Comparison of ENCODE assay signal across 24 cellular contexts in the genomic region with DNA sequence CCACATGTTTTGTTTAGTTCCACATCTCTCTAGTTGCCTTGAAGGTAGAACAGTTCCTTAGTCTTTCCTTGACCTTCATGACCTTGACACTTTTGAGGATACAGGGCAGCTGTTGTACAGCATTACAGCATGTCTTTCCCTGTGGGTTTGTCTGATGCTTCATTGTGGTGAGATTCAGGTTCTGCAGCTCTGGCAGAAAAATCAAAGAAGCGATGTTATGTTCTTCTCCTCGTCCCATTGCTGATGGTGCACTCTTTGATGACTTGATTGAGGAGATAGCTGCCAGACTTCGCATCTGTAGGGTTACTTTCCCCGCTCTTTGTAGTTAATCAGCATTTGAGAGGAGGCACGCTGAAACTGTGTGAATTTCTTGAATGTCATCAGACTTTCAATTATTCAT. TPM values are rescaled to one million over a fixed set of nuclear protein-coding genes. Genes with fewer than 3 reads are reported as not detected.
A peak's percentile ranks its signal among the peaks of the same experiment; 100 is the strongest.
DNase-seq lines count a peak whose midpoint lies in the region; ATAC-seq and TF ChIP-seq lines count a peak whose summit lies in the region.
"Had no signal": no experiment of that assay in that cellular context is flagged by ENCODE, and none has a peak within 500 bp of the region (broad histone marks: within the 10 kb centered on the region; RNA-seq: fewer than 3 reads in every experiment).

No MANE protein-coding gene starts in this region.

- H3K4me3 Mint-ChIP-seq in CD4-positive, alpha-beta T cell = no peak overlapping the region
- H3K4me3 Mint-ChIP-seq in WTC11 = no peak overlapping the region
- H3K4me3 Mint-ChIP-seq: CD8-positive, alpha-beta T cell had no signal

- H3K9me3 Mint-ChIP-seq in CD4-positive, alpha-beta T cell = peaks cover 4% of the 10 kb centered on the region
- H3K9me3 Mint-ChIP-seq in WTC11 = peaks cover 31% of the 10 kb centered on the region

- TF ChIP-seq CTCF in CD4-positive, alpha-beta T cell (IDR thresholded peaks at IDR 0.05) = no peak
- TF ChIP-seq CTCF in DND-41 (IDR thresholded peaks at IDR 0.05; ENCODE audit: borderline replicate concordance, extremely low read depth, low read length, poor library complexity, severe bottlenecking) = no peak
- TF ChIP-seq CTCF in WTC11 (IDR thresholded peaks at IDR 0.05) = no peak
- TF ChIP-seq CTCF in neutrophil (IDR thresholded peaks at IDR 0.05) = no peak

- H3K4me3 ChIP-seq in DND-41 (ENCODE audit: low read depth in 1 of 2, low read length in 2 of 2) (no peak overlapping the region), neutrophil (ENCODE audit: low read depth in 1 of 2, low read length in 1 of 2) (no peak overlapping the region), right cardiac atrium (ENCODE audit: low read length) (no peak overlapping the region)
- H3K4me3 ChIP-seq: SK-N-MC had no signal

- H3K27me3 ChIP-seq in CD4-positive, alpha-beta T cell (ENCODE audit: control insufficient read depth, insufficient read depth, low read length) = no peaks in the 10 kb centered on the region
- no peaks in the 10 kb centered on the region for H3K27me3 ChIP-seq in DND-41 (ENCODE audit: insufficient read depth, low read length, poor library complexity)
- no peaks in the 10 kb centered on the region for H3K27me3 ChIP-seq in neutrophil
- no peaks in the 10 kb centered on the region for H3K27me3 ChIP-seq in right cardiac atrium (ENCODE audit: control insufficient read depth, insufficient read depth)

- no peak overlapping the region for H3K4me2 ChIP-seq in DND-41 (ENCODE audit: insufficient read depth, low read length)

- H3K4me1 ChIP-seq in DND-41 (ENCODE audit: insufficient read depth, low read length) (no peaks in the 10 kb centered on the region), neutrophil (ENCODE audit: control insufficient read depth in 1 of 2, insufficient read depth in 1 of 2, low read depth in 1 of 2, low read length in 1 of 2) (peaks cover 25 to 30% of the 10 kb centered on the region in 2 experiments), right cardiac atrium (ENCODE audit: control insufficient read depth, insufficient read depth, low read length) (no peaks in the 10 kb centered on the region)
- H3K4me1 ChIP-seq: Caco-2 had no signal

- peak; percentile 46 for ATAC-seq in CD4-positive, alpha-beta T cell (ENCODE audit: poor library complexity)
- ATAC-seq in DND-41 (ENCODE audit: insufficient read depth, low read depth) = peak; percentile 67
- ATAC-seq in WTC11 = no peak
- no peak for ATAC-seq in right cardiac atrium
- ATAC-seq: CD8-positive, alpha-beta T cell; Panc1 had no signal

- H3K27ac Mint-ChIP-seq in CD4-positive, alpha-beta T cell = no peak overlapping the region
- H3K27ac Mint-ChIP-seq in WTC11 = peak overlapping the region; percentile 56; the same call in 1 of the 2 replicates
- H3K27ac Mint-ChIP-seq: CD8-positive, alpha-beta T cell had no signal

- WGBS in right cardiac atrium = 91% methylated on average over 5 of the region's 5 CpGs

- H4K20me1 ChIP-seq in DND-41 (ENCODE audit: insufficient read depth, low read length) = peaks cover 4% of the 10 kb centered on the region; the same call in 1 of the 2 replicates

- no peaks in the 10 kb centered on the region for H3K36me3 ChIP-seq in DND-41 (ENCODE audit: insufficient read depth, low read length)
- H3K36me3 ChIP-seq in neutrophil = peaks cover 11% of the 10 kb centered on the region

- no peaks in the 10 kb centered on the region for H3K36me3 Mint-ChIP-seq in CD4-positive, alpha-beta T cell (ENCODE audit: low read depth)
- H3K36me3 Mint-ChIP-seq in WTC11 = peaks cover 17% of the 10 kb centered on the region
- H3K36me3 Mint-ChIP-seq: CD8-positive, alpha-beta T cell had no signal

- H3K27ac ChIP-seq in CD4-positive, alpha-beta T cell (ENCODE audit: low read depth, low read length) = no peak overlapping the region
- no peak overlapping the region for H3K27ac ChIP-seq in DND-41 (ENCODE audit: low read length)
- H3K27ac ChIP-seq in neutrophil = peak overlapping the region; percentile 8
- H3K27ac ChIP-seq in right cardiac atrium (ENCODE audit: low read length) = no peak overlapping the region
- H3K27ac ChIP-seq: HL-60, SK-N-MC had no signal

- H2AFZ ChIP-seq in DND-41 (ENCODE audit: low read depth, low read length) = no peak overlapping the region

- intact Hi-C loops in CD4-positive, alpha-beta T cell (cut with DNase I, micrococcal nuclease) = no loop called here
- intact Hi-C loops in right cardiac atrium (cut with DNase I) = no loop called here

- no peaks in the 10 kb centered on the region for H3K27me3 Mint-ChIP-seq in CD4-positive, alpha-beta T cell
- peaks cover 5% of the 10 kb centered on the region for H3K27me3 Mint-ChIP-seq in WTC11 (ENCODE audit: low read depth)

- H3K9ac ChIP-seq in DND-41 (ENCODE audit: low read depth, low read length) = no peak overlapping the region

- DNase-seq in CD4-positive, alpha-beta T cell = no peak
- DNase-seq in DND-41 (no peak), WTC11 (ENCODE audit: low spot score) (no peak), right cardiac atrium (no peak), NCI-H2081 (lab: John Stamatoyannopoulos, UW) (no peak), islet precursor cell (no peak)
- DNase-seq: C1 segment of cervical spinal cord; Caco-2; CD8-positive, alpha-beta T cell; EL; GF-D8; Kasumi-1; MV-4-11; NCI-H1105 treated with DMSO at 0.1 percent for 48 hours; NCI-H146; NCI-H1930; NCI-H446; NCI-H526; NCI-H82; SIG-M5 had no signal

- POLR2A ChIA-PET in CD4-positive, alpha-beta T cell (lab: Charles Lee) = no interaction called here
- POLR2A ChIA-PET in WTC11 (lab: Charles Lee) = interaction anchor here (0.7 kb wide), 1 partner anchor 9 kb away, joined by 3 read pairs; no protein-coding TSS in a partner anchor

- H3K9me3 ChIP-seq in CD4-positive, alpha-beta T cell (ENCODE audit: control insufficient read depth, low read length) = no peaks in the 10 kb centered on the region
- H3K9me3 ChIP-seq in DND-41 (ENCODE audit: insufficient read depth, low read length, severe bottlenecking) = no peaks in the 10 kb centered on the region
- H3K9me3 ChIP-seq in neutrophil = no peaks in the 10 kb centered on the region
- no peaks in the 10 kb centered on the region for H3K9me3 ChIP-seq in right cardiac atrium (ENCODE audit: control insufficient read depth, low read length)

- CTCF ChIA-PET in CD4-positive, alpha-beta T cell (lab: Charles Lee) = interaction anchor here (0.9 kb wide), 1 partner anchor 24 kb away, joined by 3 read pairs; no protein-coding TSS in a partner anchor
- CTCF ChIA-PET in WTC11 (lab: Charles Lee) = interaction anchor here (1.4 kb wide), 1 partner anchor 11 kb away, joined by 4 read pairs; no protein-coding TSS in a partner anchor

- H3K4me1 Mint-ChIP-seq in CD4-positive, alpha-beta T cell (ENCODE audit: low read depth) = no peaks in the 10 kb centered on the region
- H3K4me1 Mint-ChIP-seq in WTC11 = peaks cover 12% of the 10 kb centered on the region

- H3K79me2 ChIP-seq in DND-41 (ENCODE audit: insufficient read depth, low read length) = no peaks in the 10 kb centered on the region

TF ChIP-seq in WTC11, 78 proteins besides CTCF, POLR2A, EP300 and RAD21 (continues in another document):
- TF ChIP-seq, protein P1, sequence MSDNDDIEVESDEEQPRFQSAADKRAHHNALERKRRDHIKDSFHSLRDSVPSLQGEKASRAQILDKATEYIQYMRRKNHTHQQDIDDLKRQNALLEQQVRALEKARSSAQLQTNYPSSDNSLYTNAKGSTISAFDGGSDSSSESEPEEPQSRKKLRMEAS (CRISPR knock-in tag; IDR thresholded peaks at IDR 0.05) = no peak
- no peak for TF ChIP-seq PRDM15 (CRISPR knock-in tag; IDR thresholded peaks at IDR 0.05)
- TF ChIP-seq NFE2L1 (CRISPR knock-in tag; IDR thresholded peaks at IDR 0.05) = no peak
- no peak for TF ChIP-seq NFATC4 (CRISPR knock-in tag; IDR thresholded peaks at IDR 0.05)
- no peak for TF ChIP-seq NR1H2 (CRISPR knock-in tag; IDR thresholded peaks at IDR 0.05)
- TF ChIP-seq ZNF416 (CRISPR knock-in tag; IDR thresholded peaks at IDR 0.05) = no peak
- no peak for TF ChIP-seq ELF4 (CRISPR knock-in tag; IDR thresholded peaks at IDR 0.05; ENCODE audit: low read depth)

RNA-seq across cellular contexts. Expression of gene CEBPB, which starts 12.0 kb away (rescaled TPM):
- 10 to 100 TPM; 40.7 to 43.9 TPM for total RNA-seq in CD4-positive, alpha-beta T cell
- total RNA-seq in WTC11 (2021) = 23.5 to 29.1 TPM (median 25.6 TPM) in 3 replicates
- 10 to 100 TPM; 46.2 to 92.4 (median 64.3) TPM for total RNA-seq in right cardiac atrium
- polyA plus RNA-seq in right cardiac atrium = 16.4 TPM

RNA-seq across cellular contexts. Expression of gene PEDS1, which starts 49.2 kb away (rescaled TPM):
- 10 to 100 TPM; 21.3 to 21.9 TPM for total RNA-seq in CD4-positive, alpha-beta T cell
- 35.0 to 36.7 TPM (median 35.6 TPM) in 3 replicates for total RNA-seq in WTC11 (2021)
- total RNA-seq in right cardiac atrium = 10 to 100 TPM; 19.3 to 25.2 (median 21.6) TPM
- polyA plus RNA-seq in right cardiac atrium = 26.8 TPM

Comparison
In these comparisons a context has a peak if more than half of its experiments do, and no peak if none do; other contexts are left out.
1. ATAC-seq: peak in CD4-positive, alpha-beta T cell (single experiment) and DND-41 (single experiment); none in WTC11 (single experiment) and right cardiac atrium (0 of 2).